Comparison of ENCODE assay signal across 2 cellular contexts in the genomic region with DNA sequence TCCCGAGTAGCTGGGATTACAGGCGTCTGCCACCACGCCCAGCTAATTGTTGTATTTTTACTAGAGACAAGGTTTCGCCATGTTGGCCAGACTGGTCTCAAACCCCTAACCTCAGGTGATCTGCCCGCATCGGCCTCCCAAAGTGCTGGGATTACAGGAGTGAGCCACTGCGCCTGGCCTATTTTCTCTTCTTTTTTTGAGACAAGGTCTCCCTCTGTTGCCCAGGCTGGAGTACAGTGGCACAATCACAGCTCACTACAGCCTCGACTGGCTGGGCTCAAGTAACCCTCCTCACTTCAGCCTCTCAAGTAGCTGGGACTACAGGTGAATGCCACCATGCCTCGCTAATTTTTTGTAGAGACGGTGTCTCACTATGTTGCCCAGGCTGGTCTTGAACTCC. TPM values are rescaled to one million over a fixed set of nuclear protein-coding genes. Genes with fewer than 3 reads are reported as not detected.
"Had no signal": no experiment of that assay in that cellular context is flagged by ENCODE, and none has a peak within 500 bp of the region (broad histone marks: within the 10 kb centered on the region; RNA-seq: fewer than 3 reads in every experiment).

No MANE protein-coding gene starts in this region.

RNA-seq across cellular contexts. Expression of a gene that starts 9.1 kb away (rescaled TPM):
- total RNA-seq: G401, GM12878 had no signal
- polyA plus RNA-seq: GM12878 had no signal

RNA-seq across cellular contexts. Expression of a gene that starts 9.6 kb away (rescaled TPM):
- polyA plus RNA-seq: GM12878 had no signal
